Comparison of ENCODE assay signal across 13 cellular contexts in the genomic region with DNA sequence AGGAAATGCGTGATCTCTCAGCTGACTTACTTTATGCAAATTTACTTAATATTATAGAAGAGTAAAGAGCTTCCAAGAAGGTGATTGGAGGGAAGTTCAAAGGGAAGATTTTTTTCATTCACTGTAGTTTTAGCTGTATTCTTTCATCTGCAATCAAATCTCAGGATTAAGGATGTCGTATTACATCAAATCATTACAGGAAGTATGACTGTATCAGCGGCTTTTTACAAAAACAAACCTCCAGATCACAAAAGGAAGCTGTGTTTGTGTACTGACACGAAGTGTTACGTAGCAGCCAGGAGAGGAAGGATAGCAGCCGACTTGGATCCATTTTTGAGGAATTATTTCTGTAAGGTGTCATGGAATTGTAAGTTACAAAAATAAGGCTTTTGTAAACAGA. TPM values are rescaled to one million over a fixed set of nuclear protein-coding genes. Genes with fewer than 3 reads are reported as not detected.
DNase-seq lines count a peak whose midpoint lies in the region; TF ChIP-seq lines count a peak whose summit lies in the region.
"Had no signal": no experiment of that assay in that cellular context is flagged by ENCODE, and none has a peak within 500 bp of the region (broad histone marks: within the 10 kb centered on the region; RNA-seq: fewer than 3 reads in every experiment).

No MANE protein-coding gene starts in this region.

- no peak for TF ChIP-seq POLR2A in Peyer's patch (IDR thresholded peaks at IDR 0.05)

- H3K4me1 ChIP-seq in SJSA1 (replicated peaks): peaks cover 45% of the 10 kb centered on the region
- H3K4me1 ChIP-seq in skeletal muscle satellite cell (ENCODE audit: control insufficient read depth, insufficient read depth, low read length): peaks cover 71% of the 10 kb centered on the region
- no peaks in the 10 kb centered on the region for H3K4me1 ChIP-seq in Peyer's patch

- peak overlapping the region; percentile 38 for H3K4me2 ChIP-seq in skeletal muscle satellite cell (ENCODE audit: low read length)
- H3K4me2 ChIP-seq: GM23338 had no signal

- H3K36me3 ChIP-seq in SJSA1 (no peaks in the 10 kb centered on the region), skeletal muscle satellite cell (ENCODE audit: insufficient read depth, low read length) (no peaks in the 10 kb centered on the region), Peyer's patch (no peaks in the 10 kb centered on the region)

- H3K9me3 ChIP-seq in SJSA1 (replicated peaks) (no peaks in the 10 kb centered on the region), skeletal muscle satellite cell (replicated peaks; ENCODE audit: low read length) (no peaks in the 10 kb centered on the region), Peyer's patch (peaks cover 0 to 3% (median 0%) of the 10 kb centered on the region in 4 donors)

- H3K4me3 ChIP-seq in SJSA1: no peak overlapping the region
- H3K4me3 ChIP-seq in fibroblast of mammary gland (ENCODE audit: control insufficient read depth, low read depth, low read length): no peak overlapping the region
- no peak overlapping the region for H3K4me3 ChIP-seq in skeletal muscle satellite cell (ENCODE audit: low read length)
- no peak overlapping the region for H3K4me3 ChIP-seq in Peyer's patch
- H3K4me3 ChIP-seq: GM23338 had no signal

- peak overlapping the region; percentile 71 for H3K9ac ChIP-seq in skeletal muscle satellite cell (ENCODE audit: low read depth, low read length)

- no peaks in the 10 kb centered on the region for H3K27me3 ChIP-seq in SJSA1 (replicated peaks)
- H3K27me3 ChIP-seq in skeletal muscle satellite cell (ENCODE audit: control insufficient read depth, insufficient read depth, low read length): no peaks in the 10 kb centered on the region
- H3K27me3 ChIP-seq in Peyer's patch: no peaks in the 10 kb centered on the region

- TF ChIP-seq CTCF in fibroblast of mammary gland (conservative IDR thresholded peaks at IDR 0.05; ENCODE audit: control insufficient read depth, insufficient read depth, low read depth, low read length) (no peak), Peyer's patch (IDR thresholded peaks at IDR 0.05) (no peak)

- peak; percentile 13 for DNase-seq in NCI-H748 (lab: John Stamatoyannopoulos, UW; ENCODE audit: unreplicated experiment)
- DNase-seq in NCI-H748 treated with DMSO at 0.1 percent for 48 hours (lab: John Stamatoyannopoulos, UW): no peak
- peak in 1 of 2 experiments; percentile 65 for DNase-seq in SJSA1 (ENCODE audit: low read depth in 1 of 2, low spot score in 2 of 2)
- DNase-seq in fibroblast of mammary gland (ENCODE audit: low read depth): peak; percentile 95
- DNase-seq in NCI-H1105 treated with DMSO at 0.1 percent for 48 hours (lab: John Stamatoyannopoulos, UW): no peak
- DNase-seq in Kasumi-1 (lab: John Stamatoyannopoulos, UW): no peak
- DNase-seq in Peyer's patch: no peak
- DNase-seq: 8988T; effector CD8-positive, alpha-beta T cell; NCI-H1048 had no signal

- H3K27ac ChIP-seq in SJSA1 (peak overlapping the region; percentile 87), Peyer's patch (no peak overlapping the region)

RNA-seq across cellular contexts. Expression of a gene that starts 49.6 kb away (rescaled TPM):
- total RNA-seq in SJSA1 (2014; rRNA removed; shearing (Covaris generic)): 0.05 TPM in 1 of 2 replicates, not detected in the other
- total RNA-seq in skeletal muscle satellite cell (2012; rRNA removed): 20.0 and 24.5 TPM in 2 replicates
- total RNA-seq in Peyer's patch: 1 to 10 TPM in 1 of 4 donors, not detected in 3; 5.8 TPM
- total RNA-seq: G401, GM23338 had no signal

Comparison
In these comparisons a context has a peak if more than half of its experiments do, and no peak if none do; other contexts are left out.
1. DNase-seq: peak in NCI-H748 (single experiment) and fibroblast of mammary gland (single experiment); none in NCI-H748 treated with DMSO at 0.1 percent for 48 hours (single experiment), NCI-H1105 treated with DMSO at 0.1 percent for 48 hours (single experiment), Kasumi-1 (0 of 2) and Peyer's patch (0 of 3).